ENCODE assay signal across 9 cellular contexts in genomic region chr3:99637381-99638111, GRCh38. TPM values are rescaled to one million over a fixed set of nuclear protein-coding genes. Genes with fewer than 3 reads are reported as not detected.
A peak's percentile ranks its signal among the peaks of the same experiment; 100 is the strongest.
DNase-seq lines count a peak whose midpoint lies in the region; ATAC-seq, FAIRE-seq and TF ChIP-seq lines count a peak whose summit lies in the region.
"Had no signal": no experiment of that assay in that cellular context is flagged by ENCODE, and none has a peak within 500 bp of the region (broad histone marks: within the 10 kb centered on the region; RNA-seq: fewer than 3 reads in every experiment).

No MANE protein-coding gene starts in this region.

- no peak for TF ChIP-seq CTCF in astrocyte of the cerebellum (IDR thresholded peaks at IDR 0.05; ENCODE audit: low read depth, low read length, missing control alignments)

- no peaks in the 10 kb centered on the region for H3K9me3 Mint-ChIP-seq in stimulated activated naive CD8-positive, alpha-beta T cell treated with anti-CD3 and anti-CD28 coated beads, Interleukin-15, Interleukin-2, amounts not matched to agents 100 ng/mL and 50 ng/mL, for 24 hours

- peak overlapping the region; percentile 69 for H3K4me3 ChIP-seq in astrocyte of the cerebellum (ENCODE audit: low read depth, low read length)
- H3K4me3 ChIP-seq: BLaER1 had no signal

- in situ Hi-C loops in astrocyte of the cerebellum (cut with HindIII; ENCODE audit: low sequenced_read_pairs): no loop called here

- peak overlapping the region; percentile 46 for H3K4me3 Mint-ChIP-seq in stimulated activated naive CD8-positive, alpha-beta T cell treated with anti-CD3 and anti-CD28 coated beads, Interleukin-15, Interleukin-2, amounts not matched to agents 100 ng/mL and 50 ng/mL, for 24 hours

- TF ChIP-seq POLR2A in GM12891 (IDR thresholded peaks at IDR 0.05; ENCODE audit: low read depth, low read length): no peak

- FAIRE-seq in GM12891 (lab: Jason Lieb, UNC): no peak

- peaks cover 89% of the 10 kb centered on the region for H3K27me3 Mint-ChIP-seq in stimulated activated naive CD8-positive, alpha-beta T cell treated with anti-CD3 and anti-CD28 coated beads, Interleukin-15, Interleukin-2, amounts not matched to agents 100 ng/mL and 50 ng/mL, for 24 hours

- no peaks in the 10 kb centered on the region for H3K36me3 Mint-ChIP-seq in stimulated activated naive CD8-positive, alpha-beta T cell treated with anti-CD3 and anti-CD28 coated beads, Interleukin-15, Interleukin-2, amounts not matched to agents 100 ng/mL and 50 ng/mL, for 24 hours (ENCODE audit: low read depth)

- ATAC-seq in GM18498 (IDR thresholded peaks at IDR 0.05; ENCODE audit: unreplicated experiment): no peak
- ATAC-seq in GM21381 (IDR thresholded peaks at IDR 0.05; ENCODE audit: unreplicated experiment): no peak

- H3K4me1 Mint-ChIP-seq in stimulated activated naive CD8-positive, alpha-beta T cell treated with anti-CD3 and anti-CD28 coated beads, Interleukin-15, Interleukin-2, amounts not matched to agents 100 ng/mL and 50 ng/mL, for 24 hours (ENCODE audit: low read depth): peaks cover 12% of the 10 kb centered on the region

- no peak overlapping the region for H3K27ac Mint-ChIP-seq in stimulated activated naive CD8-positive, alpha-beta T cell treated with anti-CD3 and anti-CD28 coated beads, Interleukin-15, Interleukin-2, amounts not matched to agents 100 ng/mL and 50 ng/mL, for 24 hours

- DNase-seq in NCI-H524 (lab: John Stamatoyannopoulos, UW): peak; percentile 15 to 53
- no peak for DNase-seq in NCI-H524 treated with DMSO at 0.1 percent for 48 hours (lab: John Stamatoyannopoulos, UW)
- peak; percentile 67 for DNase-seq in astrocyte of the cerebellum (ENCODE audit: low read depth)
- peak; percentile 80 for DNase-seq in islet precursor cell
- no peak for DNase-seq in GM12891 (ENCODE audit: insufficient read length, low spot score)

TF ChIP-seq in GM12891, 5 proteins besides CTCF, POLR2A, EP300 and RAD21:
- TF ChIP-seq SPI1 (IDR thresholded peaks at IDR 0.05; ENCODE audit: low read depth, low read length) (no peak), POU2F2 (IDR thresholded peaks at IDR 0.05; ENCODE audit: low read depth, low read length) (no peak), TAF1 (IDR thresholded peaks at IDR 0.05; ENCODE audit: low read depth, low read length) (no peak), POLR2AphosphoS5 (IDR thresholded peaks at IDR 0.05; ENCODE audit: low read depth, low read length) (no peak), PAX5 (IDR thresholded peaks at IDR 0.05; ENCODE audit: insufficient read depth, low read length, severe bottlenecking) (no peak)
TF ChIP-seq in GM12891: peak in this region for 0.

RNA-seq across cellular contexts. Expression of gene COL8A1, which starts 0.8 kb away (rescaled TPM):
- polyA plus RNA-seq in GM12891 (2012; ENCODE audit: low read depth, missing spikeins): not detected

Comparison
In these comparisons a context has a peak if more than half of its experiments do, and no peak if none do; other contexts are left out.
1. DNase-seq: peak in NCI-H524 (2 of 2), astrocyte of the cerebellum (single experiment) and islet precursor cell (single experiment); none in NCI-H524 treated with DMSO at 0.1 percent for 48 hours (single experiment) and GM12891 (single experiment).